In the genomic region with DNA sequence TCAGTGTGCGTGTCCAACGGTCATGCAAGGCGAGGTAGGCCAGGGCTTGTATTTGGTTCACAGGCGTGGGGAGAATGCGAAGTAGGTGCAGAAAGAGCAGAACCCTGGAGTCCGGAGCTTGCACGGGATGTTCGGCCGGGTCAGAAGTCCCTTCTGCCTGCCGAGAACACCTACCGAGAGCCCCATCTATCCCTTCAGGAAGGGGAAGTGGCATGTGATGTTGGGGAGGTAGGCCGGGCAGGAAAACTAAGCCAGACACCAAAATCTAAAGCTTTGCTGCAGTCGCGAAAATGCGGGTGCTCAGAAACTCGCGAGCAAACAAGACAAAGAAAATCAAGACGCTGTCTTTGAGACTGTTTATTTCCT, we compare ENCODE assay signal across 8 cellular contexts.
DNase-seq lines count a peak whose midpoint lies in the region; ATAC-seq lines count a peak whose summit lies in the region.

No MANE protein-coding gene starts in this region.

- ATAC-seq in stimulated activated naive CD8-positive, alpha-beta T cell treated with anti-CD3 and anti-CD28 coated beads, Interleukin-15, amount 100 ng/mL, for 72 hours = no peak
- ATAC-seq in GM18520 (IDR thresholded peaks at IDR 0.05; ENCODE audit: unreplicated experiment) = no peak
- no peak for ATAC-seq in GM19467 (IDR thresholded peaks at IDR 0.05; ENCODE audit: unreplicated experiment)

- peaks cover 49% of the 10 kb centered on the region for H3K4me1 Mint-ChIP-seq in stimulated activated naive CD8-positive, alpha-beta T cell treated with anti-CD3 and anti-CD28 coated beads, Interleukin-15, amount 100 ng/mL, for 72 hours

- H3K27ac Mint-ChIP-seq in stimulated activated naive CD8-positive, alpha-beta T cell treated with anti-CD3 and anti-CD28 coated beads, Interleukin-15, amount 100 ng/mL, for 72 hours = peak overlapping the region; percentile 96 to 98

- DNase-seq in stimulated activated CD4-positive, alpha-beta T cell treated with anti-CD3 and anti-CD28 coated beads, Interleukin-4, amount 100 ng/mL, for 24 hours = peak; percentile 15
- DNase-seq in stimulated activated CD4-positive, alpha-beta T cell treated with anti-CD3 and anti-CD28 coated beads, Interleukin-2, amount 100 ng/mL, for 48 hours = no peak
- DNase-seq in NCI-H748 treated with DMSO at 0.1 percent for 48 hours (lab: John Stamatoyannopoulos, UW) (peak; percentile 62), brain pericyte (ENCODE audit: low read depth, low spot score) (peak; percentile 22), kidney glomerular epithelial cell (lab: John Stamatoyannopoulos, UW) (peak; percentile 60)
- peak; percentile 25 to 35 for DNase-seq in stimulated activated naive CD8-positive, alpha-beta T cell treated with anti-CD3 and anti-CD28 coated beads, Interleukin-15, amount 100 ng/mL, for 72 hours

- H3K27me3 Mint-ChIP-seq in stimulated activated naive CD8-positive, alpha-beta T cell treated with anti-CD3 and anti-CD28 coated beads, Interleukin-15, amount 100 ng/mL, for 72 hours = no peaks in the 10 kb centered on the region

- H3K4me3 Mint-ChIP-seq in stimulated activated naive CD8-positive, alpha-beta T cell treated with anti-CD3 and anti-CD28 coated beads, Interleukin-15, amount 100 ng/mL, for 72 hours = peak overlapping the region; percentile 96 to 99

- H3K9me3 Mint-ChIP-seq in stimulated activated naive CD8-positive, alpha-beta T cell treated with anti-CD3 and anti-CD28 coated beads, Interleukin-15, amount 100 ng/mL, for 72 hours = no peaks in the 10 kb centered on the region

Comparison
In these comparisons a context has a peak if more than half of its experiments do, and no peak if none do; other contexts are left out.
1. DNase-seq: peak in stimulated activated CD4-positive, alpha-beta T cell treated with anti-CD3 and anti-CD28 coated beads, Interleukin-4, amount 100 ng/mL, for 24 hours (single experiment), NCI-H748 treated with DMSO at 0.1 percent for 48 hours (single experiment), brain pericyte (single experiment), kidney glomerular epithelial cell (single experiment) and stimulated activated naive CD8-positive, alpha-beta T cell treated with anti-CD3 and anti-CD28 coated beads, Interleukin-15, amount 100 ng/mL, for 72 hours (2 of 2); none in stimulated activated CD4-positive, alpha-beta T cell treated with anti-CD3 and anti-CD28 coated beads, Interleukin-2, amount 100 ng/mL, for 48 hours (0 of 2).